Comparison of ENCODE assay signal across 9 cellular contexts in genomic region chr6:154994881-154995240, GRCh38. TPM values are rescaled to one million over a fixed set of nuclear protein-coding genes. Genes with fewer than 3 reads are reported as not detected.
A peak's percentile ranks its signal among the peaks of the same experiment; 100 is the strongest.
DNase-seq lines count a peak whose midpoint lies in the region; ATAC-seq and TF ChIP-seq lines count a peak whose summit lies in the region.
"Had no signal": no experiment of that assay in that cellular context is flagged by ENCODE, and none has a peak within 500 bp of the region (broad histone marks: within the 10 kb centered on the region; RNA-seq: fewer than 3 reads in every experiment).

No MANE protein-coding gene starts in this region.

- TF ChIP-seq CTCF in right atrium auricular region (IDR thresholded peaks at IDR 0.05) (no peak), brain microvascular endothelial cell (IDR thresholded peaks at IDR 0.05; ENCODE audit: low read depth, low read length, missing control alignments) (no peak), vagina (IDR thresholded peaks at IDR 0.05) (no peak)

- intact Hi-C loops in Right ventricle myocardium superior (cut with DNase I), result no loop called here
- intact Hi-C loops in vagina (cut with DNase I), result no loop called here

- no peaks in the 10 kb centered on the region for H3K36me3 Mint-ChIP-seq in natural killer cell treated with Interleukin-12 subunit alpha and Interleukin-12 subunit beta and Interleukin-15 and Interleukin-18, amount 100 ng/mL, for 72 hours

- H3K4me3 ChIP-seq in right atrium auricular region (peak overlapping the region; percentile 39 to 53), brain microvascular endothelial cell (ENCODE audit: low read depth, low read length) (peak overlapping the region; percentile 75), vagina (peak overlapping the region; percentile 58 to 77)

- H3K27ac Mint-ChIP-seq in natural killer cell treated with Interleukin-12 subunit alpha and Interleukin-12 subunit beta and Interleukin-15 and Interleukin-18, amount 100 ng/mL, for 72 hours, result no peak overlapping the region

- H3K27me3 ChIP-seq in right atrium auricular region (no peaks in the 10 kb centered on the region), brain microvascular endothelial cell (replicated peaks) (no peaks in the 10 kb centered on the region), vagina (no peaks in the 10 kb centered on the region)

- H3K36me3 ChIP-seq in right atrium auricular region (no peaks in the 10 kb centered on the region), brain microvascular endothelial cell (replicated peaks) (no peaks in the 10 kb centered on the region), vagina (no peaks in the 10 kb centered on the region)

- H3K9me3 ChIP-seq in right atrium auricular region, result no peaks in the 10 kb centered on the region
- no peaks in the 10 kb centered on the region for H3K9me3 ChIP-seq in vagina

- H3K27me3 Mint-ChIP-seq in natural killer cell treated with Interleukin-12 subunit alpha and Interleukin-12 subunit beta and Interleukin-15 and Interleukin-18, amount 100 ng/mL, for 72 hours, result peaks cover 13 to 18% of the 10 kb centered on the region in 2 donors

- H3K27ac ChIP-seq in right atrium auricular region (no peak overlapping the region), brain microvascular endothelial cell (no peak overlapping the region), vagina (no peak overlapping the region)

- no peak for ATAC-seq in Right ventricle myocardium superior (ENCODE audit: poor library complexity)
- ATAC-seq in natural killer cell treated with Interleukin-12 subunit alpha and Interleukin-12 subunit beta and Interleukin-15 and Interleukin-18, amount 100 ng/mL, for 72 hours, result no peak
- ATAC-seq in esophagus mucosa, result no peak

- H3K4me1 ChIP-seq in right atrium auricular region, result peaks cover 0 to 10% of the 10 kb centered on the region in 2 donors
- H3K4me1 ChIP-seq in vagina, result peaks cover 11% of the 10 kb centered on the region

- H3K9me3 Mint-ChIP-seq in natural killer cell treated with Interleukin-12 subunit alpha and Interleukin-12 subunit beta and Interleukin-15 and Interleukin-18, amount 100 ng/mL, for 72 hours, result no peaks in the 10 kb centered on the region

- in situ Hi-C loops in brain microvascular endothelial cell (cut with HindIII; ENCODE audit: low pct_ligation_motif_present, low sequenced_read_pairs), result no loop called here

- DNase-seq in right atrium auricular region (ENCODE audit: low spot score), result no peak
- no peak for DNase-seq in Right ventricle myocardium superior
- no peak for DNase-seq in brain microvascular endothelial cell
- no peak for DNase-seq in natural killer cell treated with Interleukin-12 subunit alpha and Interleukin-12 subunit beta and Interleukin-15 and Interleukin-18, amount 100 ng/mL, for 72 hours (ENCODE audit: low spot score)
- no peak for DNase-seq in vagina (ENCODE audit: extremely low spot score in 2 of 2)
- DNase-seq in NCI-H748 (lab: John Stamatoyannopoulos, UW; ENCODE audit: unreplicated experiment), result no peak
- DNase-seq in NCI-H446 treated with DMSO at 0.1 percent for 48 hours (lab: John Stamatoyannopoulos, UW), result no peak
- DNase-seq: DMS79 had no signal

- no peak for TF ChIP-seq POLR2A in vagina (IDR thresholded peaks at IDR 0.05)

- peak overlapping the region; percentile 41 for H3K4me3 Mint-ChIP-seq in natural killer cell treated with Interleukin-12 subunit alpha and Interleukin-12 subunit beta and Interleukin-15 and Interleukin-18, amount 100 ng/mL, for 72 hours

- peaks cover 4 to 11% of the 10 kb centered on the region in 2 donors for H3K4me1 Mint-ChIP-seq in natural killer cell treated with Interleukin-12 subunit alpha and Interleukin-12 subunit beta and Interleukin-15 and Interleukin-18, amount 100 ng/mL, for 72 hours (ENCODE audit: low read depth in 2 of 2)

RNA-seq across cellular contexts. Expression of gene TIAM2, which starts 0.3 kb away (rescaled TPM):
- total RNA-seq in right atrium auricular region (10 to 100 TPM in 1 of 2 donors, 1 to 10 TPM in 1; 9.3 to 10.3 TPM), Right ventricle myocardium superior (8.4 TPM), vagina (11.5 TPM), esophagus mucosa (3.1 TPM)
- total RNA-seq in natural killer cell treated with Interleukin-12 subunit alpha and Interleukin-12 subunit beta and Interleukin-15 and Interleukin-18, amount 100 ng/mL, for 72 hours, result 10 to 100 TPM; 19.6 to 64.3 TPM
